7 cellular contexts compared by ENCODE assay signal in genomic region chr5:176007220-176007619, GRCh38. TPM values are rescaled to one million over a fixed set of nuclear protein-coding genes. Genes with fewer than 3 reads are reported as not detected.
DNase-seq lines count a peak whose midpoint lies in the region; ATAC-seq, FAIRE-seq and TF ChIP-seq lines count a peak whose summit lies in the region.
"Not testable (repeated sequence)": the region's sequence is repeated elsewhere in the genome, so short reads cannot be mapped to it uniquely, and the experiment has no call there.

No MANE protein-coding gene starts in this region.

- H3K9me3 Mint-ChIP-seq in activated CD4-positive, alpha-beta T cell treated with anti-CD3 and anti-CD28 coated beads, Interleukin-2, amount 10 ng/mL, durations not matched to agents 24 days and 14 days; activated T-cell treated with anti-CD3 and anti-CD28 coated beads, Interleukin-2, amount 50 U/mL, for 24 hours; activated naive CD4-positive, alpha-beta T cell treated with anti-CD3 and anti-CD28 coated beads for 36 hours; activated naive CD8-positive, alpha-beta T cell treated with anti-CD3 and anti-CD28 coated beads, Interleukin-2, amount 10 ng/mL, durations not matched to agents 7 days and 5 days; immature natural killer cell; natural killer cell: not testable (repeated sequence)

- not testable (repeated sequence) for H3K36me3 Mint-ChIP-seq in activated CD4-positive, alpha-beta T cell treated with anti-CD3 and anti-CD28 coated beads, Interleukin-2, amount 10 ng/mL, durations not matched to agents 24 days and 14 days (ENCODE audit: low read depth); activated T-cell treated with anti-CD3 and anti-CD28 coated beads, Interleukin-2, amount 50 U/mL, for 24 hours (ENCODE audit: low read depth); activated naive CD4-positive, alpha-beta T cell treated with anti-CD3 and anti-CD28 coated beads for 36 hours (ENCODE audit: low read depth); activated naive CD8-positive, alpha-beta T cell treated with anti-CD3 and anti-CD28 coated beads, Interleukin-2, amount 10 ng/mL, durations not matched to agents 7 days and 5 days; immature natural killer cell; natural killer cell

- DNase-seq in GM18507 (ENCODE audit: extremely low spot score, insufficient read length, low read depth); activated CD4-positive, alpha-beta T cell treated with anti-CD3 and anti-CD28 coated beads, Interleukin-2, amount 10 ng/mL, durations not matched to agents 24 days and 14 days; activated T-cell treated with anti-CD3 and anti-CD28 coated beads, Interleukin-2, amount 50 U/mL, for 24 hours; activated naive CD4-positive, alpha-beta T cell treated with anti-CD3 and anti-CD28 coated beads for 36 hours; activated naive CD8-positive, alpha-beta T cell treated with anti-CD3 and anti-CD28 coated beads, Interleukin-2, amount 10 ng/mL, durations not matched to agents 7 days and 5 days; natural killer cell: not testable (repeated sequence)
- peak in 1 of 3 donors; percentile 3 for DNase-seq in immature natural killer cell

- peaks cover 12% of the 10 kb centered on the region for H3K4me1 Mint-ChIP-seq in activated CD4-positive, alpha-beta T cell treated with anti-CD3 and anti-CD28 coated beads, Interleukin-2, amount 10 ng/mL, durations not matched to agents 24 days and 14 days
- H3K4me1 Mint-ChIP-seq in activated T-cell treated with anti-CD3 and anti-CD28 coated beads, Interleukin-2, amount 50 U/mL, for 24 hours (ENCODE audit: low read depth), result peaks cover 14% of the 10 kb centered on the region
- H3K4me1 Mint-ChIP-seq in activated naive CD4-positive, alpha-beta T cell treated with anti-CD3 and anti-CD28 coated beads for 36 hours (ENCODE audit: low read depth), result peaks cover 17% of the 10 kb centered on the region
- peaks cover 15% of the 10 kb centered on the region for H3K4me1 Mint-ChIP-seq in activated naive CD8-positive, alpha-beta T cell treated with anti-CD3 and anti-CD28 coated beads, Interleukin-2, amount 10 ng/mL, durations not matched to agents 7 days and 5 days
- H3K4me1 Mint-ChIP-seq in immature natural killer cell (peaks cover 11 to 17% of the 10 kb centered on the region in 2 donors), natural killer cell (peaks cover 10% of the 10 kb centered on the region in 2 donors)

- not testable (repeated sequence) for H3K27me3 Mint-ChIP-seq in activated CD4-positive, alpha-beta T cell treated with anti-CD3 and anti-CD28 coated beads, Interleukin-2, amount 10 ng/mL, durations not matched to agents 24 days and 14 days; activated T-cell treated with anti-CD3 and anti-CD28 coated beads, Interleukin-2, amount 50 U/mL, for 24 hours; activated naive CD4-positive, alpha-beta T cell treated with anti-CD3 and anti-CD28 coated beads for 36 hours (ENCODE audit: low read depth); activated naive CD8-positive, alpha-beta T cell treated with anti-CD3 and anti-CD28 coated beads, Interleukin-2, amount 10 ng/mL, durations not matched to agents 7 days and 5 days; immature natural killer cell (ENCODE audit: low read depth in 3 of 3); natural killer cell (ENCODE audit: low read depth in 2 of 2)

- POLR2A ChIA-PET in activated naive CD8-positive, alpha-beta T cell treated with anti-CD3 and anti-CD28 coated beads, Interleukin-2, amount 10 ng/mL, durations not matched to agents 7 days and 5 days (lab: Charles Lee), result not testable (repeated sequence)

- CTCF ChIA-PET in activated naive CD4-positive, alpha-beta T cell treated with anti-CD3 and anti-CD28 coated beads for 36 hours (lab: Charles Lee), result not testable (repeated sequence)

- intact Hi-C loops in activated CD4-positive, alpha-beta T cell treated with anti-CD3 and anti-CD28 coated beads, Interleukin-2, amount 10 ng/mL, durations not matched to agents 24 days and 14 days (cut with micrococcal nuclease); activated naive CD4-positive, alpha-beta T cell treated with anti-CD3 and anti-CD28 coated beads for 36 hours (cut with micrococcal nuclease); natural killer cell (cut with micrococcal nuclease): not testable (repeated sequence)

- H3K4me3 Mint-ChIP-seq in activated CD4-positive, alpha-beta T cell treated with anti-CD3 and anti-CD28 coated beads, Interleukin-2, amount 10 ng/mL, durations not matched to agents 24 days and 14 days, result peak overlapping the region; percentile 48
- H3K4me3 Mint-ChIP-seq in activated T-cell treated with anti-CD3 and anti-CD28 coated beads, Interleukin-2, amount 50 U/mL, for 24 hours, result not testable (repeated sequence)
- peak overlapping the region; percentile 73 for H3K4me3 Mint-ChIP-seq in activated naive CD4-positive, alpha-beta T cell treated with anti-CD3 and anti-CD28 coated beads for 36 hours
- peak overlapping the region; percentile 76 for H3K4me3 Mint-ChIP-seq in activated naive CD8-positive, alpha-beta T cell treated with anti-CD3 and anti-CD28 coated beads, Interleukin-2, amount 10 ng/mL, durations not matched to agents 7 days and 5 days
- H3K4me3 Mint-ChIP-seq in immature natural killer cell (peak overlapping the region; percentile 31 to 79 (median 65)), natural killer cell (peak overlapping the region; percentile 78)

- not testable (repeated sequence) for TF ChIP-seq CTCF in natural killer cell (IDR thresholded peaks at IDR 0.05)

- peak; percentile 57 for FAIRE-seq in GM18507 (lab: Jason Lieb, UNC)

- H3K27ac Mint-ChIP-seq in activated CD4-positive, alpha-beta T cell treated with anti-CD3 and anti-CD28 coated beads, Interleukin-2, amount 10 ng/mL, durations not matched to agents 24 days and 14 days, result not testable (repeated sequence)
- H3K27ac Mint-ChIP-seq in activated T-cell treated with anti-CD3 and anti-CD28 coated beads, Interleukin-2, amount 50 U/mL, for 24 hours, result peak overlapping the region; percentile 68
- H3K27ac Mint-ChIP-seq in activated naive CD4-positive, alpha-beta T cell treated with anti-CD3 and anti-CD28 coated beads for 36 hours, result peak overlapping the region; percentile 84
- peak overlapping the region; percentile 83 for H3K27ac Mint-ChIP-seq in activated naive CD8-positive, alpha-beta T cell treated with anti-CD3 and anti-CD28 coated beads, Interleukin-2, amount 10 ng/mL, durations not matched to agents 7 days and 5 days
- H3K27ac Mint-ChIP-seq in immature natural killer cell (peak overlapping the region in 1 of 6 donors; percentile 51), natural killer cell (peak overlapping the region; percentile 48 to 59)

- peak; percentile 76 for ATAC-seq in activated naive CD8-positive, alpha-beta T cell treated with anti-CD3 and anti-CD28 coated beads, Interleukin-2, amount 10 ng/mL, durations not matched to agents 7 days and 5 days (ENCODE audit: low read depth)
- peak in 1 of 3 donors; percentile 67 for ATAC-seq in natural killer cell

RNA-seq across cellular contexts. Expression of gene THOC3, which starts 39.1 kb away (rescaled TPM):
- total RNA-seq in activated CD4-positive, alpha-beta T cell treated with anti-CD3 and anti-CD28 coated beads, Interleukin-2, amount 10 ng/mL, durations not matched to agents 24 days and 14 days, result 94.4 and 102 TPM in 2 replicates
- 100 to 1,000 TPM; 153 to 160 TPM for total RNA-seq in activated naive CD4-positive, alpha-beta T cell treated with anti-CD3 and anti-CD28 coated beads for 36 hours
- total RNA-seq in activated naive CD8-positive, alpha-beta T cell treated with anti-CD3 and anti-CD28 coated beads, Interleukin-2, amount 10 ng/mL, durations not matched to agents 7 days and 5 days, result 10 to 100 TPM; 49.6 to 54.6 TPM
- polyA plus RNA-seq in immature natural killer cell, result 10 to 100 TPM; 48.8 to 71.5 (median 52.0) TPM
- total RNA-seq in natural killer cell, result 10 to 100 TPM; 14.3 to 21.0 (median 16.9) TPM
